8 cellular contexts compared by ENCODE assay signal in genomic region chr7:100148559-100149328, GRCh38. TPM values are rescaled to one million over a fixed set of nuclear protein-coding genes. Genes with fewer than 3 reads are reported as not detected.
DNase-seq lines count a peak whose midpoint lies in the region; ATAC-seq and TF ChIP-seq lines count a peak whose summit lies in the region.

Gene LAMTOR4, plus strand, starts transcription at chr7:100148918. Its CDS starts 55 bp downstream, at chr7:100148973.

- H3K4me2 ChIP-seq in mammary epithelial cell (ENCODE audit: insufficient read depth, low read depth, low read length), result peak within 1 kb of the TSS; percentile 84

- DNase-seq in AG04449 (ENCODE audit: low read depth, low spot score), result peak; percentile 94
- DNase-seq in NCI-H2227 (lab: John Stamatoyannopoulos, UW; ENCODE audit: unreplicated experiment), result peak; percentile 100
- DNase-seq in WERI-Rb-1, result peak; percentile 99
- peak; percentile 98 for DNase-seq in mammary epithelial cell

- CTCF ChIA-PET in AG04449 (lab: Yijun Ruan, JAX) (interaction anchor here (0.9 to 13.2 kb wide), 2 partner anchors 18 to 106 kb away, joined by 3 to 167 read pairs; no protein-coding TSS in a partner anchor), mammary epithelial cell (lab: Charles Lee; ENCODE audit: low non-redundant PET) (interaction anchor here (0.5 to 0.7 kb wide), 6 partner anchors 12 to 929 kb away, joined by 3 to 19 read pairs (median 4); no protein-coding TSS in a partner anchor)

- peak within 1 kb of the TSS; percentile 93 for H2AFZ ChIP-seq in mammary epithelial cell (ENCODE audit: low read depth, low read length)

- intact Hi-C loops in mammary epithelial cell (cut with micrococcal nuclease), result loop anchor here (1.0 kb wide), 1 partner anchor 20 kb away; the partner anchor contains the start of gene GAL3ST4

- TF ChIP-seq CTCF in AG04449 (IDR thresholded peaks at IDR 0.05; ENCODE audit: insufficient read depth, low read length, missing control alignments) (no peak), WERI-Rb-1 (IDR thresholded peaks at IDR 0.05; ENCODE audit: low read depth, low read length) (no peak), mammary epithelial cell (conservative IDR thresholded peaks at IDR 0.05 in 1 of 2, IDR thresholded peaks at IDR 0.05 in 1 of 2; ENCODE audit: extremely low read depth in 1 of 2, insufficient read depth in 1 of 2, low read depth in 1 of 2, low read length in 2 of 2) (no peak)

- POLR2A ChIA-PET in AG04449 (lab: Yijun Ruan, JAX), result interaction anchor here (0.6 to 1.1 kb wide), 7 partner anchors 9 to 54 kb away, joined by 3 to 9 read pairs (median 3); partner anchors contain the start of genes GPC2, MBLAC1, STAG3 and TRAPPC14

- peaks cover 8% of the 10 kb centered on the region for H3K4me1 ChIP-seq in mammary epithelial cell (ENCODE audit: insufficient read depth, low read length)

- H3K27ac ChIP-seq in WERI-Rb-1 (peak within 1 kb of the TSS; percentile 78), mammary epithelial cell (ENCODE audit: insufficient read depth, low read depth, low read length) (peak within 1 kb of the TSS; percentile 20), skin epidermis (peak within 1 kb of the TSS; percentile 79 to 98 (median 94))

- no peaks in the 10 kb centered on the region for H3K9me3 ChIP-seq in WERI-Rb-1 (ENCODE audit: severe bottlenecking)
- no peaks in the 10 kb centered on the region for H3K9me3 ChIP-seq in mammary epithelial cell (replicated peaks; ENCODE audit: insufficient read depth, low read length)
- H3K9me3 ChIP-seq in iPS-18c (ENCODE audit: control insufficient read depth, insufficient read depth, low read length), result peaks cover 2% of the 10 kb centered on the region

- no peaks in the 10 kb centered on the region for H3K27me3 ChIP-seq in WERI-Rb-1 (ENCODE audit: insufficient read depth, low read depth, severe bottlenecking)
- no peaks in the 10 kb centered on the region for H3K27me3 ChIP-seq in mammary epithelial cell (ENCODE audit: insufficient read depth, low read length)

- H3K79me2 ChIP-seq in mammary epithelial cell (ENCODE audit: insufficient read depth, low read length), result peaks cover 32% of the 10 kb centered on the region

- peaks cover 22% of the 10 kb centered on the region for H3K36me3 ChIP-seq in WERI-Rb-1
- H3K36me3 ChIP-seq in mammary epithelial cell (ENCODE audit: insufficient read depth, low read length), result peaks cover 3% of the 10 kb centered on the region

- WGBS in mammary epithelial cell (ENCODE audit: low coverage, missing lambda C conversion rate), result 0% methylated on average over 15 of the region's 46 CpGs

- in situ Hi-C loops in mammary epithelial cell (cut with MboI; ENCODE audit: low sequenced_read_pairs in 2 of 2), result no loop called here

- BruUV-seq in mammary epithelial cell (replicated peaks; lab: Mats Ljungman, UMichigan), result no TSS peak

- H3K4me3 ChIP-seq in AG04449 (ENCODE audit: low read depth, low read length) (peak within 1 kb of the TSS; percentile 100), WERI-Rb-1 (ENCODE audit: low read depth, low read length) (peak within 1 kb of the TSS; percentile 93), mammary epithelial cell (replicated peaks in 1 of 3; ENCODE audit: insufficient read depth in 1 of 3, low read depth in 2 of 3, low read length in 3 of 3) (peak within 1 kb of the TSS; percentile 82 to 91 (median 83)), iPS-18c (ENCODE audit: insufficient read depth, low read depth, low read length) (peak within 1 kb of the TSS; percentile 95), skin epidermis (peak within 1 kb of the TSS; percentile 62 to 90 (median 84))

- ATAC-seq in GM18873 (IDR thresholded peaks at IDR 0.05; ENCODE audit: low FRiP score, unreplicated experiment), result peak; percentile 98
- peak; percentile 98 for ATAC-seq in HG03139 (IDR thresholded peaks at IDR 0.05; ENCODE audit: unreplicated experiment)

- dilution Hi-C loops in mammary epithelial cell (cut with HindIII; ENCODE audit: low sequenced_read_pairs), result no loop called here

- no peaks in the 10 kb centered on the region for H4K20me1 ChIP-seq in mammary epithelial cell (ENCODE audit: insufficient read depth, low read length)

- peak within 1 kb of the TSS; percentile 75 for H3K9ac ChIP-seq in mammary epithelial cell (ENCODE audit: insufficient read depth, low read length)

RNA-seq across cellular contexts. Expression of gene LAMTOR4, which starts in this region (rescaled TPM):
- 10 to 100 TPM; 41.7 to 73.2 TPM for total RNA-seq in mammary epithelial cell
- 221 TPM for polyA plus RNA-seq in mammary epithelial cell
- polyA minus RNA-seq in mammary epithelial cell, result 25.1 TPM

Comparison
In these comparisons a context has a peak if more than half of its experiments do, and no peak if none do; other contexts are left out.
1. Peak in every context shown above with its lines: DNase-seq, ATAC-seq, H3K4me3 ChIP-seq and H3K27ac ChIP-seq.
2. H3K27ac ChIP-seq: peak in every context shown above with its lines; median percentile 94 in skin epidermis; 78 in WERI-Rb-1; 20 in mammary epithelial cell.